ENCODE assay signal across 12 cellular contexts in the genomic region with DNA sequence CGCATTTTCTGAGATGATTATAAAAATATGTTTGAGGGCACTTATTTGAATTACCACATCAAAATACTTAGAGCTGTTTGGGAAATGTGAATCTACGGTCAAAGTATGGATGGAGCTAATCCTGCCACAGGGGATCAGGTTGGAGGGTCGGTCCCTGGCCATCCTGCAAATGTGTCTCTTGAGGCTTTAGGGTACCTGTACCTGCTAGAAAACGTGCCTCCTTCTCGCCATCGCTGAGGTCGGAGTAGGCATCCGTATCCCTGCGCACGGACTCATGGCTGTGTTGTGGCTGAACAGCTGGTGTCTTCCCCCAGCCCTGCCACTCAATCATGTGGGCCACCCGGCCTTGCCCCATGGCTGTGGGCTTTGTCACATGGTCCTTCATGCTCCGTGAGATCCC. TPM values are rescaled to one million over a fixed set of nuclear protein-coding genes. Genes with fewer than 3 reads are reported as not detected.
"Had no signal": no experiment of that assay in that cellular context is flagged by ENCODE, and none has a peak within 500 bp of the region (broad histone marks: within the 10 kb centered on the region; RNA-seq: fewer than 3 reads in every experiment).

No MANE protein-coding gene starts in this region.

- H3K4me3 Mint-ChIP-seq: HFFc6 had no signal

- H3K9me3 ChIP-seq: HAP-1 had no signal

- H3K27ac ChIP-seq: GM23248, HL-60 had no signal

- ATAC-seq: HCT116, K562 had no signal

- H3K4me3 ChIP-seq: GM23248, HAP-1, K562 had no signal

- H3K9me3 Mint-ChIP-seq: HFFc6 had no signal

- H3K4me1 ChIP-seq: HAP-1 had no signal

- H3K9ac ChIP-seq: GM23248 had no signal

- H3K27ac Mint-ChIP-seq: HFFc6 had no signal

- H3K36me3 ChIP-seq: HAP-1 had no signal

- DNase-seq: GM23248, GOT3, H7, HFFc6, IMR-90, KG1 had no signal

- H2AFZ ChIP-seq: GM23248 had no signal

RNA-seq across cellular contexts. Expression of a gene that starts 42.7 kb away (rescaled TPM):
- total RNA-seq: GM23248, H4, HFFc6, HT1080, IMR-90 had no signal
- polyA plus RNA-seq: GM23248, IMR-90 had no signal

RNA-seq across cellular contexts. Expression of a gene that starts 50.0 kb away (rescaled TPM):
- total RNA-seq: GM23248, H4, HFFc6, IMR-90 had no signal
